In genomic region chr4:98995183-98996055, GRCh38 we compare ENCODE assay signal across 1 cellular context.
TF ChIP-seq lines count a peak whose summit lies in the region.

Gene METAP1, plus strand, starts transcription at chr4:98995721. Its CDS starts 33 bp downstream, at chr4:98995754.

TF ChIP-seq in HepG2, 621 proteins besides CTCF, POLR2A, EP300 and RAD21 (continued from another document and continues in another):
- peak; percentile 90; the same call in 1 of the 2 replicates for TF ChIP-seq ZNF275 (CRISPR knock-in tag; IDR thresholded peaks at IDR 0.05; ENCODE audit: borderline replicate concordance)
- TF ChIP-seq, protein P1, sequence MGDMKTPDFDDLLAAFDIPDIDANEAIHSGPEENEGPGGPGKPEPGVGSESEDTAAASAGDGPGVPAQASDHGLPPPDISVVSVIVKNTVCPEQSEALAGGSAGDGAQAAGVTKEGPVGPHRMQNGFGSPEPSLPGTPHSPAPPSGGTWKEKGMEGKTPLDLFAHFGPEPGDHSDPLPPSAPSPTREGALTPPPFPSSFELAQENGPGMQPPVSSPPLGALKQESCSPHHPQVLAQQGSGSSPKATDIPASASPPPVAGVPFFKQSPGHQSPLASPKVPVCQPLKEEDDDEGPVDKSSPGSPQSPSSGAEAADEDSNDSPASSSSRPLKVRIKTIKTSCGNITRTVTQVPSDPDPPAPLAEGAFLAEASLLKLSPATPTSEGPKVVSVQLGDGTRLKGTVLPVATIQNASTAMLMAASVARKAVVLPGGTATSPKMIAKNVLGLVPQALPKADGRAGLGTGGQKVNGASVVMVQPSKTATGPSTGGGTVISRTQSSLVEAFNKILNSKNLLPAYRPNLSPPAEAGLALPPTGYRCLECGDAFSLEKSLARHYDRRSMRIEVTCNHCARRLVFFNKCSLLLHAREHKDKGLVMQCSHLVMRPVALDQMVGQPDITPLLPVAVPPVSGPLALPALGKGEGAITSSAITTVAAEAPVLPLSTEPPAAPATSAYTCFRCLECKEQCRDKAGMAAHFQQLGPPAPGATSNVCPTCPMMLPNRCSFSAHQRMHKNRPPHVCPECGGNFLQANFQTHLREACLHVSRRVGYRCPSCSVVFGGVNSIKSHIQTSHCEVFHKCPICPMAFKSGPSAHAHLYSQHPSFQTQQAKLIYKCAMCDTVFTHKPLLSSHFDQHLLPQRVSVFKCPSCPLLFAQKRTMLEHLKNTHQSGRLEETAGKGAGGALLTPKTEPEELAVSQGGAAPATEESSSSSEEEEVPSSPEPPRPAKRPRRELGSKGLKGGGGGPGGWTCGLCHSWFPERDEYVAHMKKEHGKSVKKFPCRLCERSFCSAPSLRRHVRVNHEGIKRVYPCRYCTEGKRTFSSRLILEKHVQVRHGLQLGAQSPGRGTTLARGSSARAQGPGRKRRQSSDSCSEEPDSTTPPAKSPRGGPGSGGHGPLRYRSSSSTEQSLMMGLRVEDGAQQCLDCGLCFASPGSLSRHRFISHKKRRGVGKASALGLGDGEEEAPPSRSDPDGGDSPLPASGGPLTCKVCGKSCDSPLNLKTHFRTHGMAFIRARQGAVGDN (CRISPR knock-in tag; IDR thresholded peaks at IDR 0.05) = peak; percentile 88
- no peak for TF ChIP-seq HNRNPH1 (optimal IDR thresholded peaks at IDR 0.05; ENCODE audit: low read depth, low read length)
- TF ChIP-seq HNF1A (IDR thresholded peaks at IDR 0.05; ENCODE audit: low read depth) = no peak; the same call in 1 of the 2 replicates
- peak; percentile 30; the same call in 1 of the 2 replicates for TF ChIP-seq HNF1A (CRISPR knock-in tag; IDR thresholded peaks at IDR 0.05; ENCODE audit: borderline replicate concordance)
- TF ChIP-seq, protein P2, sequence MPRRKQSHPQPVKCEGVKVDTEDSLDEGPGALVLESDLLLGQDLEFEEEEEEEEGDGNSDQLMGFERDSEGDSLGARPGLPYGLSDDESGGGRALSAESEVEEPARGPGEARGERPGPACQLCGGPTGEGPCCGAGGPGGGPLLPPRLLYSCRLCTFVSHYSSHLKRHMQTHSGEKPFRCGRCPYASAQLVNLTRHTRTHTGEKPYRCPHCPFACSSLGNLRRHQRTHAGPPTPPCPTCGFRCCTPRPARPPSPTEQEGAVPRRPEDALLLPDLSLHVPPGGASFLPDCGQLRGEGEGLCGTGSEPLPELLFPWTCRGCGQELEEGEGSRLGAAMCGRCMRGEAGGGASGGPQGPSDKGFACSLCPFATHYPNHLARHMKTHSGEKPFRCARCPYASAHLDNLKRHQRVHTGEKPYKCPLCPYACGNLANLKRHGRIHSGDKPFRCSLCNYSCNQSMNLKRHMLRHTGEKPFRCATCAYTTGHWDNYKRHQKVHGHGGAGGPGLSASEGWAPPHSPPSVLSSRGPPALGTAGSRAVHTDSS (CRISPR knock-in tag; conservative IDR thresholded peaks at IDR 0.05) = no peak
- no peak for TF ChIP-seq ZNF768 (CRISPR knock-in tag; IDR thresholded peaks at IDR 0.05)
- TF ChIP-seq HOXD1 (CRISPR knock-in tag; IDR thresholded peaks at IDR 0.05) = no peak
- 0 out of 2 replicates have a peak, but pooled peaks have one; percentile 12 for TF ChIP-seq HIVEP1 (CRISPR knock-in tag; IDR thresholded peaks at IDR 0.05)
- TF ChIP-seq TAF1 (CRISPR knock-in tag; IDR thresholded peaks at IDR 0.05) = peak; percentile 84
- no peak for TF ChIP-seq HMG20A (CRISPR knock-in tag; IDR thresholded peaks at IDR 0.05; ENCODE audit: borderline replicate concordance)
- no peak for TF ChIP-seq HNF4G (IDR thresholded peaks at IDR 0.05; ENCODE audit: borderline replicate concordance, low read depth, low read length)
- no peak for TF ChIP-seq HNF4G (CRISPR knock-in tag; IDR thresholded peaks at IDR 0.05; ENCODE audit: borderline replicate concordance, low read depth)
- TF ChIP-seq ZNF547 (CRISPR knock-in tag; IDR thresholded peaks at IDR 0.05) = peak; percentile 79; the same call in 1 of the 2 replicates
- TF ChIP-seq TAF15 (IDR thresholded peaks at IDR 0.05; ENCODE audit: low read depth, low read length, poor library complexity, severe bottlenecking) = no peak
- no peak for TF ChIP-seq NBN (conservative IDR thresholded peaks at IDR 0.05)
- TF ChIP-seq ZNF296 (CRISPR knock-in tag; conservative IDR thresholded peaks at IDR 0.05) = no peak
- no peak for TF ChIP-seq CC2D1A (CRISPR knock-in tag; IDR thresholded peaks at IDR 0.05)
- TF ChIP-seq NR2F1 (CRISPR knock-in tag; IDR thresholded peaks at IDR 0.05) = no peak
- TF ChIP-seq KLF12 (CRISPR knock-in tag; IDR thresholded peaks at IDR 0.05; ENCODE audit: borderline replicate concordance) = peak; percentile 75; the same call in 1 of the 2 replicates
- TF ChIP-seq GATAD1 (CRISPR knock-in tag; IDR thresholded peaks at IDR 0.05) = no peak
- TF ChIP-seq KDM6A (CRISPR knock-in tag; IDR thresholded peaks at IDR 0.05; ENCODE audit: low read depth) = no peak
- peak; percentile 50; the same call in 1 of the 2 replicates for TF ChIP-seq ZNF274 (CRISPR knock-in tag; IDR thresholded peaks at IDR 0.05)
- TF ChIP-seq, protein P3, sequence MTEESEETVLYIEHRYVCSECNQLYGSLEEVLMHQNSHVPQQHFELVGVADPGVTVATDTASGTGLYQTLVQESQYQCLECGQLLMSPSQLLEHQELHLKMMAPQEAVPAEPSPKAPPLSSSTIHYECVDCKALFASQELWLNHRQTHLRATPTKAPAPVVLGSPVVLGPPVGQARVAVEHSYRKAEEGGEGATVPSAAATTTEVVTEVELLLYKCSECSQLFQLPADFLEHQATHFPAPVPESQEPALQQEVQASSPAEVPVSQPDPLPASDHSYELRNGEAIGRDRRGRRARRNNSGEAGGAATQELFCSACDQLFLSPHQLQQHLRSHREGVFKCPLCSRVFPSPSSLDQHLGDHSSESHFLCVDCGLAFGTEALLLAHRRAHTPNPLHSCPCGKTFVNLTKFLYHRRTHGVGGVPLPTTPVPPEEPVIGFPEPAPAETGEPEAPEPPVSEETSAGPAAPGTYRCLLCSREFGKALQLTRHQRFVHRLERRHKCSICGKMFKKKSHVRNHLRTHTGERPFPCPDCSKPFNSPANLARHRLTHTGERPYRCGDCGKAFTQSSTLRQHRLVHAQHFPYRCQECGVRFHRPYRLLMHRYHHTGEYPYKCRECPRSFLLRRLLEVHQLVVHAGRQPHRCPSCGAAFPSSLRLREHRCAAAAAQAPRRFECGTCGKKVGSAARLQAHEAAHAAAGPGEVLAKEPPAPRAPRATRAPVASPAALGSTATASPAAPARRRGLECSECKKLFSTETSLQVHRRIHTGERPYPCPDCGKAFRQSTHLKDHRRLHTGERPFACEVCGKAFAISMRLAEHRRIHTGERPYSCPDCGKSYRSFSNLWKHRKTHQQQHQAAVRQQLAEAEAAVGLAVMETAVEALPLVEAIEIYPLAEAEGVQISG (CRISPR knock-in tag; IDR thresholded peaks at IDR 0.05) = peak; percentile 94
- TF ChIP-seq ZMYM4 (CRISPR knock-in tag; IDR thresholded peaks at IDR 0.05) = peak; percentile 89
- no peak for TF ChIP-seq ZNF597 (CRISPR knock-in tag; IDR thresholded peaks at IDR 0.05)
- no peak for TF ChIP-seq HOXA5 (CRISPR knock-in tag; IDR thresholded peaks at IDR 0.05)
- TF ChIP-seq GPN1 (CRISPR knock-in tag; IDR thresholded peaks at IDR 0.05; ENCODE audit: borderline replicate concordance) = no peak
- no peak for TF ChIP-seq ZNF24 (IDR thresholded peaks at IDR 0.05)
- no peak for TF ChIP-seq TSC22D2 (CRISPR knock-in tag; IDR thresholded peaks at IDR 0.05; ENCODE audit: borderline replicate concordance)
- 0 out of 2 replicates have a peak, but pooled peaks have one; percentile 69 for TF ChIP-seq ZNF234 (CRISPR knock-in tag; conservative IDR thresholded peaks at IDR 0.05)
- peak; percentile 92 for TF ChIP-seq RBM39 (IDR thresholded peaks at IDR 0.05; ENCODE audit: low read depth, low read length, poor library complexity, severe bottlenecking)
- no peak for TF ChIP-seq SRSF9 (IDR thresholded peaks at IDR 0.05; ENCODE audit: borderline replicate concordance, insufficient read depth, low read depth, low read length, poor library complexity, severe bottlenecking)
- 0 out of 2 replicates have a peak, but pooled peaks have one; percentile 23 for TF ChIP-seq ZNF546 (CRISPR knock-in tag; conservative IDR thresholded peaks at IDR 0.05)
- peak; percentile 53; the same call in 1 of the 2 replicates for TF ChIP-seq ZKSCAN8 (CRISPR knock-in tag; IDR thresholded peaks at IDR 0.05; ENCODE audit: borderline replicate concordance)
- peak; percentile 69; the same call in 1 of the 2 replicates for TF ChIP-seq DR1 (CRISPR knock-in tag; IDR thresholded peaks at IDR 0.05)
- TF ChIP-seq KDM5B (CRISPR knock-in tag; IDR thresholded peaks at IDR 0.05; ENCODE audit: borderline replicate concordance) = peak; percentile 79; the same call in 1 of the 2 replicates
- TF ChIP-seq ELK4 (CRISPR knock-in tag; IDR thresholded peaks at IDR 0.05; ENCODE audit: borderline replicate concordance) = no peak
- TF ChIP-seq ZSCAN9 (CRISPR knock-in tag; IDR thresholded peaks at IDR 0.05; ENCODE audit: borderline replicate concordance) = peak; percentile 35; the same call in 1 of the 2 replicates
- TF ChIP-seq ZNF775 (CRISPR knock-in tag; IDR thresholded peaks at IDR 0.05; ENCODE audit: borderline replicate concordance) = peak; percentile 66; the same call in 1 of the 2 replicates
- peak in 1 of 2 experiments; percentile 47; a peak in 2 of 4 replicates for TF ChIP-seq KLF16 (CRISPR knock-in tag; IDR thresholded peaks at IDR 0.05)
- peak; percentile 55 for TF ChIP-seq TEAD3 (CRISPR knock-in tag; optimal IDR thresholded peaks at IDR 0.05; ENCODE audit: borderline replicate concordance)
- no peak; the same call in 1 of the 2 replicates for TF ChIP-seq ZNF746 (CRISPR knock-in tag; IDR thresholded peaks at IDR 0.05)
- TF ChIP-seq ZNF543 (CRISPR knock-in tag; IDR thresholded peaks at IDR 0.05) = 0 out of 2 replicates have a peak, but pooled peaks have one; percentile 6
- TF ChIP-seq ZUFSP (CRISPR knock-in tag; IDR thresholded peaks at IDR 0.05; ENCODE audit: borderline replicate concordance) = no peak
- TF ChIP-seq HMGA1 (CRISPR knock-in tag; conservative IDR thresholded peaks at IDR 0.05) = no peak
- no peak for TF ChIP-seq U2AF1 (optimal IDR thresholded peaks at IDR 0.05; ENCODE audit: low read depth, low read length)
- no peak for TF ChIP-seq SP140L (CRISPR knock-in tag; IDR thresholded peaks at IDR 0.05; ENCODE audit: borderline replicate concordance)
